ENCODE assay signal across 21 cellular contexts in the genomic region with DNA sequence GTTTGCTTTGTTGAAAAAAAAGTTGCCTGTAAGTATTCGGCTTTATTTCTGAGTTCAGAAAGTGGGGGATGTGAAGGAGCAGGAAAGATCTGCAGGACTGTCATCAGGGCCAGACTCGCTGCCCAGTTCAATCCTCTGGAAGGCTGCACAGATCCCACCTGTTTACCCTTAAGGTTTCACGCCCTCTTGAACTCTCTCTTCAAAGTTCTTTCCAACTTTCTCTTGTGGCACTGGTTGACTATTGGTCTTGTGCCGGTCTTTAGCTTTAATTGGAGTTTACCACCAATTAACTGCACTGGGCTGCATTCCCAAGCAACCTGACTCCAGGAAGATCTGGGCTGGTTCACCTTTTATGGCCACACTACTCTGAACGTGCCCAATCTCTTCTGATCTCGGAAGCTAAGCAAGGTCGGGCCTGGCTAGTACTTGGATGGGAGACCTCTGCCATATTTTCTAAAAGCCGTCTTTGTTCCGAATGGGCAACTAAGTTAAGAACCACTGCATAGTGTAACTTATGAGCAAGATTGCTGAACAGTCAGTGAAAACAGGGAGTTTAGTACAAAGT.
"Had no signal": no experiment of that assay in that cellular context is flagged by ENCODE, and none has a peak within 500 bp of the region (broad histone marks: within the 10 kb centered on the region; RNA-seq: fewer than 3 reads in every experiment).

No MANE protein-coding gene starts in this region.

- DNase-seq: natural killer cell; occipital lobe; ovary; posterior cingulate gyrus; psoas muscle; right cardiac atrium; spleen; stimulated activated CD4-positive, alpha-beta T cell treated with anti-CD3 and anti-CD28 coated beads, Interleukin-12 subunit alpha, Interleukin-12 subunit beta, amount 100 ng/mL, for 4 hours; stimulated activated CD4-positive, alpha-beta T cell treated with anti-CD3 and anti-CD28 coated beads, Interleukin-1b, Interleukin-23, amount 100 ng/mL, for 48 hours; stimulated activated CD4-positive, alpha-beta T cell treated with anti-CD3 and anti-CD28 coated beads, Interleukin-4, amount 100 ng/mL, for 1 hour; stimulated activated CD4-positive, alpha-beta T cell treated with anti-CD3 and anti-CD28 coated beads, Interleukin-4, amount 100 ng/mL, for 4 hours; stimulated activated CD8-positive, alpha-beta memory T cell treated with anti-CD3 and anti-CD28 coated beads, Interleukin-4, amount 100 ng/mL, for 48 hours; stimulated activated naive CD4-positive, alpha-beta T cell; stimulated activated naive CD8-positive, alpha-beta T cell treated with anti-CD3 and anti-CD28 coated beads, Interleukin-15, amount 100 ng/mL, for 72 hours; stimulated activated naive CD8-positive, alpha-beta T cell treated with anti-CD3 and anti-CD28 coated beads, Interleukin-15, Interleukin-2, amounts not matched to agents 100 U/mL and 50 U/mL, for 24 hours; substantia nigra; thyroid gland; trophoblast cell; upper lobe of left lung had no signal

- ATAC-seq: natural killer cell; psoas muscle; right cardiac atrium; sciatic nerve; stimulated activated memory B cell treated with anti-CD40 and anti-IgM and Interleukin-4, amounts not matched to agents 10 μg/mL and 1 μg/mL and 100 μg/mL, for 72 hours; stimulated activated naive CD8-positive, alpha-beta T cell treated with anti-CD3 and anti-CD28 coated beads, Interleukin-15, amount 100 ng/mL, for 72 hours; stimulated activated naive CD8-positive, alpha-beta T cell treated with anti-CD3 and anti-CD28 coated beads, Interleukin-15, Interleukin-2, amounts not matched to agents 100 U/mL and 50 U/mL, for 24 hours had no signal
